ENCODE assay signal across 1 cellular context in genomic region chr11:65573391-65574146, GRCh38.
TF ChIP-seq lines count a peak whose summit lies in the region.

No MANE protein-coding gene starts in this region.

TF ChIP-seq in K562, 482 proteins besides CTCF, POLR2A, EP300 and RAD21:
- no peak for TF ChIP-seq CBFB (CRISPR knock-in tag; IDR thresholded peaks at IDR 0.05)
- TF ChIP-seq MXD1 (CRISPR knock-in tag; IDR thresholded peaks at IDR 0.05; ENCODE audit: borderline replicate concordance, poor library complexity, severe bottlenecking): no peak
- TF ChIP-seq, protein P1, sequence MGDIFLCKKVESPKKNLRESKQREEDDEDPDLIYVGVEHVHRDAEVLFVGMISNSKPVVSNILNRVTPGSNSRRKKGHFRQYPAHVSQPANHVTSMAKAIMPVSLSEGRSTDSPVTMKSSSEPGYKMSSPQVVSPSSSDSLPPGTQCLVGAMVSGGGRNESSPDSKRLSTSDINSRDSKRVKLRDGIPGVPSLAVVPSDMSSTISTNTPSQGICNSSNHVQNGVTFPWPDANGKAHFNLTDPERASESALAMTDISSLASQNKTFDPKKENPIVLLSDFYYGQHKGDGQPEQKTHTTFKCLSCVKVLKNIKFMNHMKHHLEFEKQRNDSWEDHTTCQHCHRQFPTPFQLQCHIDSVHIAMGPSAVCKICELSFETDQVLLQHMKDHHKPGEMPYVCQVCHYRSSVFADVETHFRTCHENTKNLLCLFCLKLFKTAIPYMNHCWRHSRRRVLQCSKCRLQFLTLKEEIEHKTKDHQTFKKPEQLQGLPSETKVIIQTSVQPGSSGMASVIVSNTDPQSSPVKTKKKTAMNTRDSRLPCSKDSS (IDR thresholded peaks at IDR 0.05; ENCODE audit: low read depth, partially characterized antibody): no peak
- no peak for TF ChIP-seq LARP7 (IDR thresholded peaks at IDR 0.05)
- TF ChIP-seq KAT7 (CRISPR knock-in tag; IDR thresholded peaks at IDR 0.05; ENCODE audit: borderline replicate concordance): 0 out of 2 replicates have a peak, but pooled peaks have one; percentile 0
- TF ChIP-seq NR4A1 (CRISPR knock-in tag; IDR thresholded peaks at IDR 0.05): 0 out of 2 replicates have a peak, but pooled peaks have one; percentile 71
- TF ChIP-seq NR4A1 (tag; IDR thresholded peaks at IDR 0.05): no peak
- no peak for TF ChIP-seq RBM39 (optimal IDR thresholded peaks at IDR 0.05; ENCODE audit: low read depth, low read length)
- TF ChIP-seq POLR2G (IDR thresholded peaks at IDR 0.05; ENCODE audit: low read depth, low read length): peak; percentile 54; the same call in 1 of the 2 replicates
- TF ChIP-seq BRCA1 (IDR thresholded peaks at IDR 0.05): no peak
- 0 out of 2 replicates have a peak, but pooled peaks have one; percentile 44 for TF ChIP-seq BRCA1 (CRISPR knock-in tag; IDR thresholded peaks at IDR 0.05)
- TF ChIP-seq STAG1 (CRISPR knock-in tag; IDR thresholded peaks at IDR 0.05; ENCODE audit: borderline replicate concordance): peak; percentile 25; the same call in 1 of the 2 replicates
- TF ChIP-seq ZNF280B (CRISPR knock-in tag; IDR thresholded peaks at IDR 0.05): no peak
- no peak for TF ChIP-seq CCNT2 (IDR thresholded peaks at IDR 0.05; ENCODE audit: borderline replicate concordance, extremely low read depth, insufficient read length, low read depth, low read length)
- TF ChIP-seq ZMIZ1 (IDR thresholded peaks at IDR 0.05; ENCODE audit: low read depth in 2 of 2, low read length in 2 of 2): no peak
- peak; percentile 47; the same call in 1 of the 2 replicates for TF ChIP-seq RBFOX2 (IDR thresholded peaks at IDR 0.05; ENCODE audit: low read depth, low read length)
- TF ChIP-seq HEY1 (CRISPR knock-in tag; IDR thresholded peaks at IDR 0.05; ENCODE audit: borderline replicate concordance): no peak
- no peak for TF ChIP-seq ZNF134 (CRISPR knock-in tag; conservative IDR thresholded peaks at IDR 0.05)
- TF ChIP-seq ZNF121 (CRISPR knock-in tag; conservative IDR thresholded peaks at IDR 0.05): no peak
- no peak for TF ChIP-seq ARID3B (CRISPR knock-in tag; IDR thresholded peaks at IDR 0.05; ENCODE audit: borderline replicate concordance)
- no peak for TF ChIP-seq E2F3 (CRISPR knock-in tag; IDR thresholded peaks at IDR 0.05)
- TF ChIP-seq, protein P2, sequence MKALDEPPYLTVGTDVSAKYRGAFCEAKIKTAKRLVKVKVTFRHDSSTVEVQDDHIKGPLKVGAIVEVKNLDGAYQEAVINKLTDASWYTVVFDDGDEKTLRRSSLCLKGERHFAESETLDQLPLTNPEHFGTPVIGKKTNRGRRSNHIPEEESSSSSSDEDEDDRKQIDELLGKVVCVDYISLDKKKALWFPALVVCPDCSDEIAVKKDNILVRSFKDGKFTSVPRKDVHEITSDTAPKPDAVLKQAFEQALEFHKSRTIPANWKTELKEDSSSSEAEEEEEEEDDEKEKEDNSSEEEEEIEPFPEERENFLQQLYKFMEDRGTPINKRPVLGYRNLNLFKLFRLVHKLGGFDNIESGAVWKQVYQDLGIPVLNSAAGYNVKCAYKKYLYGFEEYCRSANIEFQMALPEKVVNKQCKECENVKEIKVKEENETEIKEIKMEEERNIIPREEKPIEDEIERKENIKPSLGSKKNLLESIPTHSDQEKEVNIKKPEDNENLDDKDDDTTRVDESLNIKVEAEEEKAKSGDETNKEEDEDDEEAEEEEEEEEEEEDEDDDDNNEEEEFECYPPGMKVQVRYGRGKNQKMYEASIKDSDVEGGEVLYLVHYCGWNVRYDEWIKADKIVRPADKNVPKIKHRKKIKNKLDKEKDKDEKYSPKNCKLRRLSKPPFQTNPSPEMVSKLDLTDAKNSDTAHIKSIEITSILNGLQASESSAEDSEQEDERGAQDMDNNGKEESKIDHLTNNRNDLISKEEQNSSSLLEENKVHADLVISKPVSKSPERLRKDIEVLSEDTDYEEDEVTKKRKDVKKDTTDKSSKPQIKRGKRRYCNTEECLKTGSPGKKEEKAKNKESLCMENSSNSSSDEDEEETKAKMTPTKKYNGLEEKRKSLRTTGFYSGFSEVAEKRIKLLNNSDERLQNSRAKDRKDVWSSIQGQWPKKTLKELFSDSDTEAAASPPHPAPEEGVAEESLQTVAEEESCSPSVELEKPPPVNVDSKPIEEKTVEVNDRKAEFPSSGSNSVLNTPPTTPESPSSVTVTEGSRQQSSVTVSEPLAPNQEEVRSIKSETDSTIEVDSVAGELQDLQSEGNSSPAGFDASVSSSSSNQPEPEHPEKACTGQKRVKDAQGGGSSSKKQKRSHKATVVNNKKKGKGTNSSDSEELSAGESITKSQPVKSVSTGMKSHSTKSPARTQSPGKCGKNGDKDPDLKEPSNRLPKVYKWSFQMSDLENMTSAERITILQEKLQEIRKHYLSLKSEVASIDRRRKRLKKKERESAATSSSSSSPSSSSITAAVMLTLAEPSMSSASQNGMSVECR (CRISPR knock-in tag; IDR thresholded peaks at IDR 0.05): 0 out of 2 replicates have a peak, but pooled peaks have one; percentile 10
